19 cellular contexts compared by ENCODE assay signal in the genomic region with DNA sequence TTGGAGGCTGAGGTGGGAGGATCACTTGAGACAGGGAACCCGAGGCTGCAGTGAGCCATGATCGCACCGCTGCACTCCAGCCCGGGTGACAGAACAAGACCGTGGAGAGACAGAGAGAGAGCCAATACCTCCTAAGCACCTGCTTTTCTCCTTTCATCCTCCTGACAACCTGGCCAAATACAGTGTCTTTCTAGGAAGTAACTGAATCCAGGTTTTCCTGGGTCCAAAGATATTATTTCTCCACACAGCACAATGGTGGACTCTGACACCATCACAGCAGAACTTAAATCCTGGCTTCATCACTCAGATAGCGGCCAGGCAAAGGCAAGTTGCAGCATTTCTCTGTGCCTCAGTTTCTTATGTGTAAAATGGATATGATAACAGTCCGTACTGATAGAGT. TPM values are rescaled to one million over a fixed set of nuclear protein-coding genes. Genes with fewer than 3 reads are reported as not detected.
A peak's percentile ranks its signal among the peaks of the same experiment; 100 is the strongest.
DNase-seq lines count a peak whose midpoint lies in the region; ATAC-seq and TF ChIP-seq lines count a peak whose summit lies in the region.
"Had no signal": no experiment of that assay in that cellular context is flagged by ENCODE, and none has a peak within 500 bp of the region (broad histone marks: within the 10 kb centered on the region; RNA-seq: fewer than 3 reads in every experiment).

No MANE protein-coding gene starts in this region.

- CTCF ChIA-PET in CD4-positive, alpha-beta T cell (lab: Charles Lee): no interaction called here

- POLR2A ChIA-PET in CD4-positive, alpha-beta T cell (lab: Charles Lee): no interaction called here

- peaks cover 7 to 77% (median 41%) of the 10 kb centered on the region in 12 donors for H3K4me1 ChIP-seq in heart left ventricle
- H3K4me1 ChIP-seq in hepatocyte (ENCODE audit: insufficient read depth): peaks cover 8% of the 10 kb centered on the region
- H3K4me1 ChIP-seq in rectal smooth muscle tissue (ENCODE audit: control insufficient read depth, insufficient read depth, low read length): peaks cover 36% of the 10 kb centered on the region
- H3K4me1 ChIP-seq in upper lobe of left lung: peaks cover 13 to 25% (median 16%) of the 10 kb centered on the region in 4 donors

- ATAC-seq in heart left ventricle: no peak
- no peak for ATAC-seq in left ventricle myocardium superior
- ATAC-seq in upper lobe of left lung (ENCODE audit: low FRiP score in 2 of 2): no peak
- no peak for ATAC-seq in GM18907 (IDR thresholded peaks at IDR 0.05; ENCODE audit: unreplicated experiment)
- ATAC-seq in CD4-positive, alpha-beta T cell (ENCODE audit: poor library complexity): no peak
- ATAC-seq: activated CD8-positive, alpha-beta memory T cell treated with anti-CD3 and anti-CD28 coated beads, Interleukin-2, amount 10 ng/mL, durations not matched to agents 7 days and 5 days; SK-N-SH treated with all-trans-retinoic acid at 6 μM for 48 hours; stimulated activated naive CD8-positive, alpha-beta T cell treated with anti-CD3 and anti-CD28 coated beads, Interleukin-15, Interleukin-2, amounts not matched to agents 100 U/mL and 50 U/mL, for 24 hours had no signal

- H3K27me3 ChIP-seq in heart left ventricle (no peaks in the 10 kb centered on the region), hepatocyte (no peaks in the 10 kb centered on the region), rectal smooth muscle tissue (ENCODE audit: control insufficient read depth, insufficient read depth, low read length) (no peaks in the 10 kb centered on the region), upper lobe of left lung (no peaks in the 10 kb centered on the region)
- no peaks in the 10 kb centered on the region for H3K27me3 ChIP-seq in CD4-positive, alpha-beta T cell (ENCODE audit: control insufficient read depth, insufficient read depth, low read length)
- H3K27me3 ChIP-seq: BLaER1 had no signal

- no peak for TF ChIP-seq EP300 in upper lobe of left lung (IDR thresholded peaks at IDR 0.05)

- H3K79me2 ChIP-seq in hepatocyte: no peaks in the 10 kb centered on the region

- DNase-seq in heart left ventricle (peak in 1 of 5 donors; percentile 15), left ventricle myocardium superior (no peak), hepatocyte (ENCODE audit: low spot score) (no peak), upper lobe of left lung (no peak)
- DNase-seq in stimulated activated CD4-positive, alpha-beta T cell treated with anti-CD3 and anti-CD28 coated beads, Interleukin-4, amount 100 ng/mL, for 1 hour: no peak
- no peak for DNase-seq in CD4-positive, alpha-beta T cell
- DNase-seq: activated CD8-positive, alpha-beta memory T cell treated with anti-CD3 and anti-CD28 coated beads, Interleukin-2, amount 10 ng/mL, durations not matched to agents 7 days and 5 days; activated effector memory CD4-positive, alpha-beta T cell treated with Interleukin-2 at 50 U/mL for 16 hours; amniotic stem cell; mammary epithelial cell; NCI-H2227 treated with DMSO at 0.1 percent for 48 hours; nephron progenitor cell; PC-9; stimulated activated naive CD8-positive, alpha-beta T cell treated with anti-CD3 and anti-CD28 coated beads, Interleukin-15, Interleukin-2, amounts not matched to agents 100 U/mL and 50 U/mL, for 24 hours had no signal

- TF ChIP-seq POLR2A in heart left ventricle (IDR thresholded peaks at IDR 0.05) (no peak), upper lobe of left lung (IDR thresholded peaks at IDR 0.05) (no peak)

- 84 to 94% (median 91%) methylated on average over 7 of the region's 7 CpGs for WGBS in heart left ventricle, 4 donors
- 98% methylated on average over 7 of the region's 7 CpGs for WGBS in hepatocyte (ENCODE audit: low lambda C conversion rate, missing lambda C conversion rate)
- WGBS in upper lobe of left lung, 2 donors: 95 to 96% methylated on average over 7 of the region's 7 CpGs

- H3K36me3 ChIP-seq in heart left ventricle: no peaks in the 10 kb centered on the region
- H3K36me3 ChIP-seq in hepatocyte (replicated peaks; ENCODE audit: insufficient read depth, low read depth): no peaks in the 10 kb centered on the region
- H3K36me3 ChIP-seq in rectal smooth muscle tissue (ENCODE audit: control insufficient read depth, insufficient read depth, low read length): no peaks in the 10 kb centered on the region
- no peaks in the 10 kb centered on the region for H3K36me3 ChIP-seq in upper lobe of left lung
- H3K36me3 ChIP-seq: BLaER1 had no signal

- H3K9ac ChIP-seq in rectal smooth muscle tissue (ENCODE audit: low read length): no peak overlapping the region
- H3K9ac ChIP-seq: BLaER1 had no signal

- no peaks in the 10 kb centered on the region for H3K27me3 Mint-ChIP-seq in CD4-positive, alpha-beta T cell
- H3K27me3 Mint-ChIP-seq: activated CD8-positive, alpha-beta memory T cell treated with anti-CD3 and anti-CD28 coated beads, Interleukin-2, amount 10 ng/mL, durations not matched to agents 7 days and 5 days had no signal

- H3K27ac Mint-ChIP-seq in CD4-positive, alpha-beta T cell: no peak overlapping the region
- H3K27ac Mint-ChIP-seq: activated CD8-positive, alpha-beta memory T cell treated with anti-CD3 and anti-CD28 coated beads, Interleukin-2, amount 10 ng/mL, durations not matched to agents 7 days and 5 days; H9; nephron progenitor cell had no signal

- H3K4me1 Mint-ChIP-seq in CD4-positive, alpha-beta T cell (ENCODE audit: low read depth): no peaks in the 10 kb centered on the region
- H3K4me1 Mint-ChIP-seq: H9 had no signal

- no peak overlapping the region for H3K4me2 ChIP-seq in hepatocyte
- H3K4me2 ChIP-seq: BLaER1, PC-9 had no signal

- TF ChIP-seq CTCF in heart left ventricle (IDR thresholded peaks at IDR 0.05): no peak
- no peak for TF ChIP-seq CTCF in hepatocyte (IDR thresholded peaks at IDR 0.05; ENCODE audit: poor library complexity)
- TF ChIP-seq CTCF in upper lobe of left lung (IDR thresholded peaks at IDR 0.05): no peak
- TF ChIP-seq CTCF in CD4-positive, alpha-beta T cell (IDR thresholded peaks at IDR 0.05): no peak

- H3K9me3 ChIP-seq in heart left ventricle (peaks cover 0 to 8% (median 0%) of the 10 kb centered on the region in 12 donors), hepatocyte (ENCODE audit: low read depth) (no peaks in the 10 kb centered on the region), upper lobe of left lung (no peaks in the 10 kb centered on the region)
- H3K9me3 ChIP-seq in CD4-positive, alpha-beta T cell (ENCODE audit: control insufficient read depth, low read length): peaks cover 3% of the 10 kb centered on the region

- no peaks in the 10 kb centered on the region for H3K9me3 Mint-ChIP-seq in CD4-positive, alpha-beta T cell

- H3K27ac ChIP-seq in heart left ventricle: peak overlapping the region; percentile 76 to 97 (median 92)
- H3K27ac ChIP-seq in hepatocyte: peak overlapping the region; percentile 60
- peak overlapping the region; percentile 85 for H3K27ac ChIP-seq in rectal smooth muscle tissue (ENCODE audit: low read depth, low read length)
- H3K27ac ChIP-seq in upper lobe of left lung: peak overlapping the region; percentile 74 to 86 (median 78)
- H3K27ac ChIP-seq in CD4-positive, alpha-beta T cell (ENCODE audit: low read depth, low read length): no peak overlapping the region
- H3K27ac ChIP-seq: BLaER1, PC-9 had no signal

- H2AFZ ChIP-seq in hepatocyte: no peak overlapping the region
- H2AFZ ChIP-seq: PC-9 had no signal

- H3K4me3 Mint-ChIP-seq in CD4-positive, alpha-beta T cell: no peak overlapping the region
- H3K4me3 Mint-ChIP-seq: activated CD8-positive, alpha-beta memory T cell treated with anti-CD3 and anti-CD28 coated beads, Interleukin-2, amount 10 ng/mL, durations not matched to agents 7 days and 5 days; H9; nephron progenitor cell had no signal

- intact Hi-C loops in heart left ventricle (cut with DNase I) (loop anchor here in 4 of 10 donors (2.0 kb wide), 4 partner anchors 18 to 32 kb away; partner anchors contain the start of gene DUSP1 (in 1 of the 4)), left ventricle myocardium superior (cut with micrococcal nuclease) (no loop called here)
- intact Hi-C loops in CD4-positive, alpha-beta T cell (cut with DNase I, micrococcal nuclease): no loop called here

- H3K36me3 Mint-ChIP-seq in CD4-positive, alpha-beta T cell (ENCODE audit: low read depth): no peaks in the 10 kb centered on the region
- H3K36me3 Mint-ChIP-seq: activated CD8-positive, alpha-beta memory T cell treated with anti-CD3 and anti-CD28 coated beads, Interleukin-2, amount 10 ng/mL, durations not matched to agents 7 days and 5 days had no signal

- no peaks in the 10 kb centered on the region for H3K9me2 ChIP-seq in hepatocyte (replicated peaks; ENCODE audit: insufficient read depth)

- H4K20me1 ChIP-seq in hepatocyte (ENCODE audit: insufficient read depth, poor library complexity, severe bottlenecking): no peaks in the 10 kb centered on the region
- H4K20me1 ChIP-seq: BLaER1 had no signal

- H3K4me3 ChIP-seq in heart left ventricle: peak overlapping the region in 6 of 12 donors; percentile 6 to 28 (median 14)
- no peak overlapping the region for H3K4me3 ChIP-seq in hepatocyte
- H3K4me3 ChIP-seq in rectal smooth muscle tissue (ENCODE audit: low read length): no peak overlapping the region
- H3K4me3 ChIP-seq in upper lobe of left lung: no peak overlapping the region
- H3K4me3 ChIP-seq: BLaER1, PC-9 had no signal

RNA-seq across cellular contexts. Expression of gene DUSP1, which starts 21.9 kb away (rescaled TPM):
- 100 to 1,000 TPM in 4 of 9 donors, 10 to 100 TPM in 5; 39.9 to 335 (median 78.2) TPM for total RNA-seq in heart left ventricle
- polyA plus RNA-seq in heart left ventricle: 100 to 1,000 TPM in 1 of 2 donors, 10 to 100 TPM in 1; 24.3 to 116 TPM
- 98.9 TPM for total RNA-seq in left ventricle myocardium superior
- 537 and 547 TPM in 2 replicates for total RNA-seq in hepatocyte
- polyA plus RNA-seq in hepatocyte: 583 and 682 TPM in 2 replicates
- total RNA-seq in upper lobe of left lung: 1,000 to 10,000 TPM in 3 of 6 donors, 100 to 1,000 TPM in 3; 568 to 1,492 (median 904) TPM
- 100 to 1,000 TPM; 761 to 768 TPM for total RNA-seq in CD4-positive, alpha-beta T cell
